ENCODE assay signal across 15 cellular contexts in genomic region chr10:58477122-58477521, GRCh38. TPM values are rescaled to one million over a fixed set of nuclear protein-coding genes. Genes with fewer than 3 reads are reported as not detected.
DNase-seq lines count a peak whose midpoint lies in the region; ATAC-seq and TF ChIP-seq lines count a peak whose summit lies in the region.
"Had no signal": no experiment of that assay in that cellular context is flagged by ENCODE, and none has a peak within 500 bp of the region (broad histone marks: within the 10 kb centered on the region; RNA-seq: fewer than 3 reads in every experiment).

No MANE protein-coding gene starts in this region.

- ATAC-seq in GM19467 (IDR thresholded peaks at IDR 0.05; ENCODE audit: unreplicated experiment) (no peak), HG03439 (IDR thresholded peaks at IDR 0.05; ENCODE audit: unreplicated experiment) (no peak), HG02759 (IDR thresholded peaks at IDR 0.05; ENCODE audit: unreplicated experiment) (no peak)
- ATAC-seq: activated T-cell treated with anti-CD3 and anti-CD28 coated beads, Interleukin-2, amount 50 U/mL, for 4 hours had no signal

- no peak overlapping the region for H3K4me3 ChIP-seq in brain microvascular endothelial cell (ENCODE audit: low read depth, low read length)
- no peak overlapping the region for H3K4me3 ChIP-seq in testis

- in situ Hi-C loops in brain microvascular endothelial cell (cut with HindIII; ENCODE audit: low pct_ligation_motif_present, low sequenced_read_pairs) = no loop called here

- no peaks in the 10 kb centered on the region for H3K4me1 ChIP-seq in testis

- TF ChIP-seq POLR2A in testis (IDR thresholded peaks at IDR 0.05) = no peak

- TF ChIP-seq CTCF in brain microvascular endothelial cell (IDR thresholded peaks at IDR 0.05; ENCODE audit: low read depth, low read length, missing control alignments) = no peak
- no peak for TF ChIP-seq CTCF in testis (IDR thresholded peaks at IDR 0.05)

- intact Hi-C loops in testis (cut with DNase I; ENCODE audit: low total_unique reads) = no loop called here

- WGBS in testis, 2 donors = 57 to 63% methylated on average over 2 of the region's 2 CpGs

- no peaks in the 10 kb centered on the region for H3K27me3 ChIP-seq in brain microvascular endothelial cell (replicated peaks)
- no peaks in the 10 kb centered on the region for H3K27me3 ChIP-seq in testis

- H3K36me3 ChIP-seq in brain microvascular endothelial cell (replicated peaks) (no peaks in the 10 kb centered on the region), testis (ENCODE audit: low read depth, missing control alignments) (no peaks in the 10 kb centered on the region)
- H3K36me3 ChIP-seq: neutrophil had no signal

- DNase-seq in HT1080 (ENCODE audit: low read depth) (peak; percentile 67), brain microvascular endothelial cell (peak; percentile 34), iris pigment epithelial cell (ENCODE audit: low read depth) (peak; percentile 44), testis (peak; percentile 18)
- DNase-seq: activated T-cell treated with anti-CD3 and anti-CD28 coated beads, Interleukin-2, amount 50 U/mL, for 4 hours; kidney glomerular epithelial cell; SHP77 treated with DMSO at 0.1 percent for 48 hours; stimulated activated CD4-positive, alpha-beta T cell treated with anti-CD3 and anti-CD28 coated beads, Interleukin-2, amount 100 ng/mL, for 24 hours; stimulated activated naive CD4-positive, alpha-beta T cell treated with Interleukin-2 at 50 U/mL for 16 hours had no signal

- no peak overlapping the region for H3K27ac ChIP-seq in brain microvascular endothelial cell
- H3K27ac ChIP-seq in testis = no peak overlapping the region
- H3K27ac ChIP-seq: epithelial cell of prostate, neutrophil, VCaP had no signal

- no peaks in the 10 kb centered on the region for H3K9me3 ChIP-seq in testis
- H3K9me3 ChIP-seq: neutrophil had no signal

RNA-seq across cellular contexts. Expression of gene BICC1, which starts 35.5 kb away (rescaled TPM):
- 7.9 and 8.7 TPM in 2 replicates for total RNA-seq in HT1080 (2014; rRNA removed; shearing (Covaris generic))
- polyA plus RNA-seq in HT1080 (2015; cell fraction: cytosol; rRNA removed) = 2.7 and 3.5 TPM in 2 replicates
- polyA plus RNA-seq in HT1080 (2015; cell fraction: nucleus; rRNA removed) = 3.0 and 3.2 TPM in 2 replicates
- 10 to 100 TPM in 1 of 2 donors, 1 to 10 TPM in 1; 10.0 to 14.1 TPM for total RNA-seq in testis
- polyA plus RNA-seq in testis (ENCODE audit: insufficient read depth, low read depth, low replicate concordance) = 8.7 TPM
- total RNA-seq: activated T-cell treated with anti-CD3 and anti-CD28 coated beads, Interleukin-2, amount 50 U/mL, for 4 hours had no signal
